In the genomic region with DNA sequence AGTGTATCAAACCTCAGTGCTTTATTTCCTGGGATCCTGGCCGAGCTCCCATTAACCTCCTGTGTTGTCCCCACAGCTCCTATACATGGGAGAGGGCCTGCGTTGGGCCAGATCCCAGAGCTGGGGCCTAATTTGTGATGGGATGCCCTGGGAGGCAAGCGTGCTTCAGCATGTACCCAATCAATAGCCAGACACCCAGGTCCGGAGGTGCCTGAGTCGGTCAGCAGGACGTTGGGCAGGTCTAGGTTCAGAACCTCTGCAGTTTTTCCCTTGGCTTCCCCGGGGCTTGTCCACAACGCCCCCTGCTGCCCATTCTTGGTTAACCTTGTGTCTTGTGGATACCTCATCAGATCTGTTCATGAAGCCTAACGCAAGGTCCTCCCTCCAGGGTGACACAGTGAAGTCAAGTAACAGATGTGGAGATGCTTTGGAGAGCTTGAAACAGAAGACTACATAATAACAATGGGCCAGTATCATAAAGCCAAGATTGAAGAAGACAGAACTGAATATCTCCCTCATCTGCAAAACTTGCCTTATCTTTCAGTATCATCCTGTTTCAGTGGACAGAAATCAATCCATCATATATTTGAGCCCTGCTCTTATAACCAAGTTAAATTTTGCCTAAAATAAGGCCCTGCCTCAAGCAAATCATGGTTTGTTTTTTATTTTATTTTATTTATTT, we compare ENCODE assay signal across 8 cellular contexts. TPM values are rescaled to one million over a fixed set of nuclear protein-coding genes. Genes with fewer than 3 reads are reported as not detected.
DNase-seq lines count a peak whose midpoint lies in the region; ATAC-seq and TF ChIP-seq lines count a peak whose summit lies in the region.
"Not testable (repeated sequence)": the region's sequence is repeated elsewhere in the genome, so short reads cannot be mapped to it uniquely, and the experiment has no call there.

No MANE protein-coding gene starts in this region.

- not testable (repeated sequence) for H2AFZ ChIP-seq in HCT116 (ENCODE audit: low read depth, low read length, poor library complexity, severe bottlenecking); SK-N-SH (ENCODE audit: low read depth); neuronal stem cell (ENCODE audit: low read length)

- not testable (repeated sequence) for H3K23ac ChIP-seq in neuronal stem cell (ENCODE audit: low read depth, low read length, poor library complexity)

- intact Hi-C loops in HCT116 (cut with micrococcal nuclease) (loop anchor here (1.0 to 10.0 kb wide), 3 partner anchors 155 to 688 kb away; a partner anchor contains a TSS), stomach (cut with DNase I; ENCODE audit: low total_unique reads) (loop anchor here (10.0 kb wide), 1 partner anchor 150 kb away; no protein-coding TSS in a partner anchor)

- not testable (repeated sequence) for H4K8ac ChIP-seq in neuronal stem cell (ENCODE audit: low read depth, low read length)

- not testable (repeated sequence) for H3K27ac ChIP-seq in HCT116 (ENCODE audit: low read depth, low read length); SK-N-SH (ENCODE audit: low read depth in 2 of 2, low read length in 1 of 2); neuronal stem cell (replicated peaks; ENCODE audit: low read length); stomach

- H4K91ac ChIP-seq in neuronal stem cell (ENCODE audit: low read depth, low read length, poor library complexity) = not testable (repeated sequence)

- H3K9ac ChIP-seq in HCT116 (ENCODE audit: low read length); SK-N-SH; neuronal stem cell (ENCODE audit: low read depth, low read length, poor library complexity): not testable (repeated sequence)

- H3F3A ChIP-seq in SK-N-SH (replicated peaks; ENCODE audit: insufficient read depth) = not testable (repeated sequence)

- not testable (repeated sequence) for H2BK120ac ChIP-seq in neuronal stem cell (ENCODE audit: low read depth, low read length)

- not testable (repeated sequence) for H3K27me3 ChIP-seq in HCT116 (ENCODE audit: insufficient read depth, low read length); SK-N-SH (ENCODE audit: insufficient read depth); neuronal stem cell (ENCODE audit: control insufficient read depth in 3 of 3, insufficient read depth in 3 of 3, low read depth in 1 of 3, low read length in 3 of 3); stomach

- not testable (repeated sequence) for H3K4me1 ChIP-seq in HCT116 (ENCODE audit: control insufficient read depth in 1 of 2, insufficient read depth in 2 of 2, low read length in 2 of 2); SK-N-SH (ENCODE audit: control insufficient read depth in 1 of 2, insufficient read depth in 2 of 2, low read depth in 1 of 2, low read length in 1 of 2); neuronal stem cell (ENCODE audit: control insufficient read depth in 2 of 2, insufficient read depth in 1 of 2, low read depth in 1 of 2, low read length in 2 of 2); stomach

- BruUV-seq in HCT116 (replicated peaks; lab: Mats Ljungman, UMichigan) = not testable (repeated sequence)

- POLR2A ChIA-PET in HCT116 (lab: Charles Lee); SK-N-SH (lab: Yijun Ruan, JAX): not testable (repeated sequence)

- RAD21 ChIA-PET in HCT116 (lab: Charles Lee; ENCODE audit: low non-redundant PET in 1 of 2, low total read pairs in 2 of 2, uncharacterized antibody in 2 of 2, unreplicated experiment in 2 of 2) = interaction anchor here in 1 of 2 experiments (0.8 kb wide), 1 partner anchor 154 kb away, joined by 3 read pairs; no protein-coding TSS in a partner anchor

- H3K9me2 ChIP-seq in HCT116 (ENCODE audit: insufficient read depth); SK-N-SH: not testable (repeated sequence)

- not testable (repeated sequence) for H3K9me3 ChIP-seq in HCT116 (ENCODE audit: control insufficient read depth in 1 of 2, insufficient read depth in 1 of 2, low read depth in 1 of 2, low read length in 2 of 2); SK-N-SH; neuronal stem cell (replicated peaks in 1 of 2; ENCODE audit: control insufficient read depth in 2 of 2, insufficient read depth in 1 of 2, low read depth in 1 of 2, low read length in 2 of 2); stomach

- H2AK5ac ChIP-seq in neuronal stem cell (ENCODE audit: low read depth, low read length) = not testable (repeated sequence)

- H4K20me1 ChIP-seq in HCT116 (ENCODE audit: insufficient read depth); SK-N-SH (ENCODE audit: insufficient read depth): not testable (repeated sequence)

- WGBS in SK-N-SH (ENCODE audit: low lambda C conversion rate) = 64% methylated on average over 7 of the region's 9 CpGs
- no CpG with 5 or more reads among the region's 9 CpGs for WGBS in neuronal stem cell (ENCODE audit: extremely low coverage in 2 of 2, insufficient read length in 2 of 2, insufficient replicate concordance in 1 of 2), 2 donors
- 13 to 24% (median 18%) methylated on average over 9 of the region's 9 CpGs for WGBS in stomach, 5 donors

- H3K4me2 ChIP-seq in HCT116 (ENCODE audit: low read length) = peak overlapping the region; percentile 37
- not testable (repeated sequence) for H3K4me2 ChIP-seq in SK-N-SH; neuronal stem cell (ENCODE audit: insufficient read depth, low read length, poor library complexity, severe bottlenecking)

- H2BK15ac ChIP-seq in neuronal stem cell (ENCODE audit: low read length) = not testable (repeated sequence)

- DNase-seq in ELF-1 (ENCODE audit: low read depth, low spot score) (peak; percentile 93), HCT116 (ENCODE audit: low read depth, low spot score) (peak; percentile 67), NCI-H1105 (lab: John Stamatoyannopoulos, UW) (peak; percentile 34), SK-N-SH (peak; percentile 47), fibroblast of villous mesenchyme (ENCODE audit: low read depth) (peak; percentile 86), neuronal stem cell (ENCODE audit: low spot score) (peak; percentile 40), stomach (peak; percentile 95)
- peak; percentile 94 for DNase-seq in activated effector memory CD4-positive, alpha-beta T cell treated with anti-CD3 and anti-CD28 coated beads, Interleukin-2, amount 50 U/mL, for 16 hours

- TF ChIP-seq CTCF in HCT116 (IDR thresholded peaks at IDR 0.05 in 2 of 3, conservative IDR thresholded peaks at IDR 0.05 in 1 of 3; ENCODE audit: borderline replicate concordance in 1 of 3, insufficient read depth in 1 of 3, low read depth in 2 of 3, low read length in 2 of 3) (peak; percentile 77 to 83 (median 77)), SK-N-SH (IDR thresholded peaks at IDR 0.05) (peak; percentile 68), fibroblast of villous mesenchyme (IDR thresholded peaks at IDR 0.05; ENCODE audit: insufficient read depth, low read depth, low read length) (peak; percentile 81), stomach (IDR thresholded peaks at IDR 0.05) (peak in 5 of 7 experiments; percentile 55 to 88 (median 75))

- TF ChIP-seq RAD21 in HCT116 (IDR thresholded peaks at IDR 0.05; ENCODE audit: low read depth) = peak; percentile 96
- peak; percentile 72 for TF ChIP-seq RAD21 in SK-N-SH (IDR thresholded peaks at IDR 0.05; ENCODE audit: low read length)

- not testable (repeated sequence) for H3K79me1 ChIP-seq in neuronal stem cell (ENCODE audit: low read depth, low read length)

- H3K79me2 ChIP-seq in HCT116 (ENCODE audit: insufficient read depth, low read length); SK-N-SH (ENCODE audit: insufficient read depth): not testable (repeated sequence)

- not testable (repeated sequence) for H3K4me3 ChIP-seq in HCT116 (replicated peaks in 1 of 2; ENCODE audit: low read depth in 1 of 2, low read length in 2 of 2); SK-N-SH (ENCODE audit: low read depth in 2 of 2, low read length in 1 of 2); fibroblast of villous mesenchyme (ENCODE audit: low read depth, low read length); neuronal stem cell (ENCODE audit: low read length in 2 of 2); stomach

- CTCF ChIA-PET in HCT116 (lab: Charles Lee) = interaction anchor here (0.6 to 1.8 kb wide), 5 partner anchors 10 to 702 kb away, joined by 3 to 8 read pairs (median 3); a partner anchor contains a TSS
- CTCF ChIA-PET in SK-N-SH (lab: Yijun Ruan, JAX) = interaction anchor here (0.7 to 4.4 kb wide), 5 partner anchors 10 to 154 kb away, joined by 3 to 16 read pairs (median 6); no protein-coding TSS in a partner anchor

- H2BK5ac ChIP-seq in neuronal stem cell (ENCODE audit: low read length) = not testable (repeated sequence)

- not testable (repeated sequence) for TF ChIP-seq POLR2A in HCT116 (IDR thresholded peaks at IDR 0.05; ENCODE audit: borderline replicate concordance, extremely low read depth, insufficient read depth, insufficient read length); stomach (IDR thresholded peaks at IDR 0.05)

- not testable (repeated sequence) for H3K18ac ChIP-seq in neuronal stem cell (ENCODE audit: low read length)

- TF ChIP-seq EP300 in SK-N-SH (IDR thresholded peaks at IDR 0.05; ENCODE audit: borderline replicate concordance in 1 of 2, low read depth in 1 of 2, low read length in 1 of 2); stomach (IDR thresholded peaks at IDR 0.05): not testable (repeated sequence)

- H3K14ac ChIP-seq in neuronal stem cell (ENCODE audit: low read length) = not testable (repeated sequence)

- H3K36me3 ChIP-seq in HCT116 (ENCODE audit: control insufficient read depth in 1 of 2, insufficient read depth in 2 of 2, low read length in 2 of 2); SK-N-SH (replicated peaks in 1 of 2; ENCODE audit: control insufficient read depth in 1 of 2, insufficient read depth in 2 of 2, low read length in 1 of 2); neuronal stem cell (replicated peaks in 1 of 2; ENCODE audit: control insufficient read depth in 2 of 2, insufficient read depth in 2 of 2, low read length in 2 of 2); stomach: not testable (repeated sequence)

- not testable (repeated sequence) for H2BK12ac ChIP-seq in neuronal stem cell (ENCODE audit: low read length)

- ATAC-seq in HCT116 = peak; percentile 99

- not testable (repeated sequence) for H3K4ac ChIP-seq in neuronal stem cell (ENCODE audit: low read length)

RNA-seq across cellular contexts. Expression of a gene that starts 27.3 kb away (rescaled TPM):
- total RNA-seq in HCT116 (2021; ENCODE audit: unreplicated experiment) (64.6 TPM), fibroblast of villous mesenchyme (27.1 and 35.8 TPM in 2 replicates), stomach (100 to 1,000 TPM in 2 of 5 donors, 10 to 100 TPM in 3; 40.8 to 193 (median 58.4) TPM)
- polyA plus RNA-seq in HCT116 (2012) = 68.6 and 75.8 TPM in 2 replicates
- polyA plus RNA-seq in SK-N-SH (2012; rRNA removed) (93.2 and 137 TPM in 2 replicates), stomach (100 to 1,000 TPM in 1 of 3 donors, 10 to 100 TPM in 2; 67.3 to 113 (median 94.3) TPM)
- 86.9 and 101 TPM in 2 replicates for polyA plus RNA-seq in SK-N-SH (2012; cell fraction: cytosol; rRNA removed)
- polyA plus RNA-seq in SK-N-SH (2012; cell fraction: nucleus; rRNA removed) = 126 and 213 TPM in 2 replicates
- 6.2 TPM for polyA plus RNA-seq in neuronal stem cell (2013, experiment 1 of 2)
- polyA plus RNA-seq in neuronal stem cell (2013, experiment 2 of 2) = 6.6 TPM

Comparison
In these comparisons a context has a peak if more than half of its experiments do, and no peak if none do; other contexts are left out.
1. DNase-seq: peak in every context shown above with its lines; median percentile 95 in stomach; 94 in activated effector memory CD4-positive, alpha-beta T cell treated with anti-CD3 and anti-CD28 coated beads, Interleukin-2, amount 50 U/mL, for 16 hours; 93 in ELF-1; 86 in fibroblast of villous mesenchyme; 67 in HCT116; 47 in SK-N-SH; 40 in neuronal stem cell; 34 in NCI-H1105.